In the genomic region with DNA sequence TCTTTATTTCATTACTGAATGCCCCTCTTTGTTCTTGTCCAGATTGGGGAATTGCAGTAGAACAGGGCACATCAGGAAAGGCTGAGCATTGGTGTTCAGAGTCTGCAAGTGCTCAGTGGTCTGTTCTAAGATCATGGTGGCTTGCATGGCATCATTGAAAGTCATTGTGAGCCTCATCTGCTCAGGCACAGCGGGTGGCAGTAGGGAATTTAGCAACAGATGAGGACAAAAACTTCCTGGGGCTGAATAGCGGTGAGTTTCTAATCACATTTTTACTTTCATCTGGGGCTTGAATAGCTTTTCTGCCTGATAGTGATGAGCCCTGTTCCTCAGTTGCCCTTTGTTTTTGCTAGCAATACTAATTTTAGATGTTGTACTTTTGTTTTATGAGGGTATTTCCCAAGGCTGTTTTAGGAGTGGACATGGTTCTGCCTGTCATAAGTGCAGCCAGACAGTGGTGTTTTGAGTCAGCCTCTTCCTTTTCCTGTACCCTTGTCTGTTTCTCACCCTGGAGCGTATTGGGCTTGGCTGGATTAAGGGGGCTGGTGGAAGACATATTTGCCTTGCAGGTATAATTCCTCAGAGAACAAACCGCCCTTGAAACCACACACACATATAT, we compare ENCODE assay signal across 9 cellular contexts. TPM values are rescaled to one million over a fixed set of nuclear protein-coding genes. Genes with fewer than 3 reads are reported as not detected.
DNase-seq lines count a peak whose midpoint lies in the region; ATAC-seq, FAIRE-seq and TF ChIP-seq lines count a peak whose summit lies in the region.
"Had no signal": no experiment of that assay in that cellular context is flagged by ENCODE, and none has a peak within 500 bp of the region (broad histone marks: within the 10 kb centered on the region; RNA-seq: fewer than 3 reads in every experiment).

No MANE protein-coding gene starts in this region.

- H3K9me3 ChIP-seq in keratinocyte (ENCODE audit: control insufficient read depth, low read depth, low read length) = no peaks in the 10 kb centered on the region

- H4K20me1 ChIP-seq in keratinocyte (ENCODE audit: control insufficient read depth, extremely low read depth, insufficient read depth, low read length) = no peaks in the 10 kb centered on the region

- no peak for TF ChIP-seq CTCF in keratinocyte (optimal IDR thresholded peaks at IDR 0.05 in 1 of 3, IDR thresholded peaks at IDR 0.05 in 1 of 3, conservative IDR thresholded peaks at IDR 0.05 in 1 of 3; ENCODE audit: extremely low read depth in 1 of 3, insufficient read depth in 2 of 3, low read length in 3 of 3)

- H3K79me2 ChIP-seq in keratinocyte (ENCODE audit: control insufficient read depth, insufficient read depth, low read length) = peaks cover 69% of the 10 kb centered on the region

- FAIRE-seq in keratinocyte (lab: Jason Lieb, UNC) = no peak

- no peak overlapping the region for H3K4me3 ChIP-seq in keratinocyte (ENCODE audit: control insufficient read depth in 2 of 3, extremely low read depth in 1 of 3, insufficient read depth in 2 of 3, low read depth in 1 of 3, low read length in 3 of 3)

- H3K9me1 ChIP-seq in keratinocyte (ENCODE audit: control insufficient read depth, extremely low read depth, insufficient read depth, low read length) = peaks cover 4% of the 10 kb centered on the region

- ATAC-seq in GM18498 (IDR thresholded peaks at IDR 0.05; ENCODE audit: unreplicated experiment) (peak; percentile 69), GM21515 (IDR thresholded peaks at IDR 0.05; ENCODE audit: unreplicated experiment) (peak; percentile 55), HG03378 (IDR thresholded peaks at IDR 0.05; ENCODE audit: unreplicated experiment) (peak; percentile 79)

- no peak overlapping the region for H3K9ac ChIP-seq in keratinocyte (ENCODE audit: control insufficient read depth, extremely low read depth, insufficient read depth, low read length)

- peak overlapping the region; percentile 33 for H3K27ac ChIP-seq in keratinocyte (ENCODE audit: control insufficient read depth, insufficient read depth, low read length)

- H3K36me3 ChIP-seq in keratinocyte (ENCODE audit: control insufficient read depth in 2 of 2, extremely low read depth in 1 of 2, insufficient read depth in 2 of 2, low read length in 2 of 2) = no peaks in the 10 kb centered on the region
- H3K36me3 ChIP-seq: WERI-Rb-1 had no signal

- H3K4me1 ChIP-seq in keratinocyte (ENCODE audit: control insufficient read depth, extremely low read depth, insufficient read depth, low read length) = peaks cover 43% of the 10 kb centered on the region

- H3K27me3 ChIP-seq in keratinocyte (ENCODE audit: control insufficient read depth, extremely low read depth, insufficient read depth, low read length) = no peaks in the 10 kb centered on the region

- H3K4me2 ChIP-seq in keratinocyte (ENCODE audit: control insufficient read depth, extremely low read depth, insufficient read depth, low read depth, low read length) = peak overlapping the region; percentile 29

- H2AFZ ChIP-seq in keratinocyte (ENCODE audit: control insufficient read depth, low read length) = no peak overlapping the region

- DNase-seq in keratinocyte (ENCODE audit: low read depth, low spot score) (no peak), OCI-M1 (lab: John Stamatoyannopoulos, UW) (no peak), pons (ENCODE audit: low spot score) (no peak), NCI-H2029 treated with DMSO at 0.1 percent for 48 hours (lab: John Stamatoyannopoulos, UW) (no peak), middle frontal gyrus (ENCODE audit: extremely low spot score, low spot score) (no peak)

- dilution Hi-C loops in keratinocyte (cut with MboI; ENCODE audit: extremely low pct_ligation_motif_present, low sequenced_read_pairs) = no loop called here

RNA-seq across cellular contexts. Expression of a gene that starts 21.8 kb away (rescaled TPM):
- 0.80 to 3.1 TPM (median 1.5 TPM) in 3 replicates for polyA plus RNA-seq in keratinocyte
- polyA plus RNA-seq in keratinocyte (2011; ENCODE audit: low read depth) = 3.5 TPM
- 0.27 and 0.63 TPM in 2 replicates for polyA plus RNA-seq in keratinocyte (2011; cell fraction: cytosol; rRNA removed)
- 3.5 and 3.6 TPM in 2 replicates for polyA plus RNA-seq in keratinocyte (2011; cell fraction: nucleus; rRNA removed)
- 0.79 and 1.9 TPM in 2 replicates for polyA plus RNA-seq in keratinocyte (2012; ENCODE audit: low replicate concordance)
- polyA minus RNA-seq in keratinocyte = 5.1 to 7.7 TPM (median 7.5 TPM) in 3 replicates
- not detected for polyA minus RNA-seq in keratinocyte (2011; cell fraction: cytosol; rRNA and poly(A)+ RNA removed)
- 7.0 and 22.3 TPM in 2 replicates for polyA minus RNA-seq in keratinocyte (2011; cell fraction: nucleus; rRNA and poly(A)+ RNA removed)
